Comparison of ENCODE assay signal across 6 cellular contexts in the genomic region with DNA sequence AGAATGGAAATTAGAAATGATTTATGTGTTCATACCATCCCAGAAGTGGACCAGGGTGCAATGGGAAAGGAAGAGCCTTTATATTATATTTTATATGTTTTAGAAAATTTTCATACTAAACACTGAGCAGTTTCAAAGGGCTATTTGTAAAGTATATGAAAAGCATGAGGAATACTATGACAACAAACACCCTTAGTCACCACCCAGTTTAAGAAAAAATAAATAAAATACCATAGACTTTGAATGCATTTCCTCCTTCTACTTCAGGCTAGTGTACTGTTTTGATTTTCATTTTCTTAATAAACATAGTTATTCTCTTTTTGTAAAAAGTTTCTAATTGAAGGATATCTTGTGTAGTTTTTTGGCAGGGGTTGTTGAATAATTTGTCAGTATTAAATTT.
"Had no signal": no experiment of that assay in that cellular context is flagged by ENCODE, and none has a peak within 500 bp of the region (broad histone marks: within the 10 kb centered on the region; RNA-seq: fewer than 3 reads in every experiment).

No MANE protein-coding gene starts in this region.

- H2AFZ ChIP-seq: GM23248 had no signal

- H3K36me3 ChIP-seq: HAP-1 had no signal

- H3K27ac ChIP-seq: GM23248 had no signal

- H3K4me3 ChIP-seq: GM23248, HAP-1 had no signal

- H3K9ac ChIP-seq: GM23248 had no signal

- H3K9me3 ChIP-seq: HAP-1 had no signal

- ATAC-seq: HCT116 had no signal

- DNase-seq: GM23248, GOT3, H7, KBM-7 had no signal
